Comparison of ENCODE assay signal across 17 cellular contexts in the genomic region with DNA sequence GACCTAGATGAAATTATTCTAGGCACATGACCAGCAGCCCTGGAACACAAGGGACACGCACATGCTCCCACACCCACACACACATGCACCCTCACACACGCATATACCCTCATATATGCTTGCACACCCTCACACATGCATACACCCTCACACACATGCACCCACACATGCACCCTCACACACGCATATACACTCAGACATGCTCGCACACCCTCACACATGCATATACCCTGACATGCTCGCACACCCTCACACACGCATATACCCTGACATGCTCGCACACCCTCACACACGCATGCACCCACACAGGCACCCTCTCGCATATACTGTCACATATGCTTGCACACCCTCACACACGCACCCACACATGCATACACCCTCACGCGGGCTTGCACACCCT.
DNase-seq lines count a peak whose midpoint lies in the region; ATAC-seq, FAIRE-seq and TF ChIP-seq lines count a peak whose summit lies in the region.
"Had no signal": no experiment of that assay in that cellular context is flagged by ENCODE, and none has a peak within 500 bp of the region (broad histone marks: within the 10 kb centered on the region; RNA-seq: fewer than 3 reads in every experiment).

No MANE protein-coding gene starts in this region.

- H3K14ac ChIP-seq in neuronal stem cell (ENCODE audit: low read length): no peak overlapping the region

- no peak for ATAC-seq in GM12878
- ATAC-seq: A549, GM23338, K562 had no signal

- SMC1A ChIA-PET in GM12878 (lab: Charles Lee; ENCODE audit: uncharacterized antibody, unreplicated experiment): no interaction called here

- no peak overlapping the region for H4K91ac ChIP-seq in neuronal stem cell (ENCODE audit: low read depth, low read length, poor library complexity)

- H3K79me2 ChIP-seq in GM12878 (ENCODE audit: control insufficient read depth, insufficient read depth, low read length): no peaks in the 10 kb centered on the region

- no peak overlapping the region for H3K4me2 ChIP-seq in GM12878 (ENCODE audit: control insufficient read depth, insufficient read depth)
- no peak overlapping the region for H3K4me2 ChIP-seq in neuronal stem cell (ENCODE audit: insufficient read depth, low read length, poor library complexity, severe bottlenecking)
- H3K4me2 ChIP-seq: A549, BLaER1, GM23338 had no signal

- H2BK15ac ChIP-seq in neuronal stem cell (ENCODE audit: low read length): no peak overlapping the region

- no peak for TF ChIP-seq EP300 in GM12878 (IDR thresholded peaks at IDR 0.05; ENCODE audit: borderline replicate concordance in 1 of 2, control insufficient read depth in 1 of 2, low read depth in 2 of 2, low read length in 2 of 2)

- FAIRE-seq in GM12891 (lab: Jason Lieb, UNC) (peak; percentile 77), GM12878 (lab: Jason Lieb, UNC) (no peak)
- FAIRE-seq: A549, GM18507, H54, K562 had no signal

- intact Hi-C loops in GM12878 (cut with micrococcal nuclease; ENCODE audit: unreplicated experiment): no loop called here

- H3K27me3 ChIP-seq in GM12878 (replicated peaks in 1 of 2; ENCODE audit: control insufficient read depth in 2 of 2, insufficient read depth in 2 of 2, low read length in 1 of 2) (no peaks in the 10 kb centered on the region; a peak in 1 of 4 replicates), neuronal stem cell (ENCODE audit: control insufficient read depth in 3 of 3, insufficient read depth in 3 of 3, low read depth in 1 of 3, low read length in 3 of 3) (no peaks in the 10 kb centered on the region)
- H3K27me3 ChIP-seq: BLaER1 had no signal

- H3K18ac ChIP-seq in neuronal stem cell (ENCODE audit: low read length): no peak overlapping the region

- no peak overlapping the region for H2BK12ac ChIP-seq in neuronal stem cell (ENCODE audit: low read length)

- H3K27ac ChIP-seq in GM12878 (ENCODE audit: control insufficient read depth, insufficient read depth): no peak overlapping the region
- no peak overlapping the region for H3K27ac ChIP-seq in neuronal stem cell (replicated peaks; ENCODE audit: low read length)
- H3K27ac ChIP-seq: A549, BLaER1 had no signal

- peak overlapping the region; percentile 77 for H3K23ac ChIP-seq in neuronal stem cell (ENCODE audit: low read depth, low read length, poor library complexity)

- no peak overlapping the region for H2AFZ ChIP-seq in GM12878 (ENCODE audit: control insufficient read depth, low read depth, low read length)
- H2AFZ ChIP-seq in neuronal stem cell (ENCODE audit: low read length): no peak overlapping the region
- H2AFZ ChIP-seq: GM23338 had no signal

- TF ChIP-seq RAD21 in GM12878 (IDR thresholded peaks at IDR 0.05; ENCODE audit: insufficient read depth, low read depth, low read length): no peak

- POLR2A ChIA-PET in GM12878 (lab: Charles Lee): no interaction called here

- H2AK5ac ChIP-seq in neuronal stem cell (ENCODE audit: low read depth, low read length): no peak overlapping the region

- H2BK5ac ChIP-seq in neuronal stem cell (ENCODE audit: low read length): no peak overlapping the region

- BruUV-seq in GM12878 (replicated peaks; lab: Mats Ljungman, UMichigan): no TSS peak

- DNase-seq in GM12891 (ENCODE audit: insufficient read length, low spot score) (no peak), GM12878 (ENCODE audit: low read depth, low spot score) (no peak), neuronal stem cell (ENCODE audit: low spot score) (no peak), HT-29 (ENCODE audit: low spot score) (no peak), T1000 (lab: John Stamatoyannopoulos, UW) (no peak), DMS79 (lab: John Stamatoyannopoulos, UW) (no peak)
- DNase-seq: CD4-positive, alpha-beta memory T cell; DND-41; EL; HCEC 1CT; IMR-90 had no signal

- H3K79me1 ChIP-seq in neuronal stem cell (ENCODE audit: low read depth, low read length): peaks cover 10% of the 10 kb centered on the region

- RAD21 ChIA-PET in GM12878 (lab: Charles Lee; ENCODE audit: unreplicated experiment): no interaction called here

- no peak for TF ChIP-seq CTCF in GM12878 (IDR thresholded peaks at IDR 0.05 in 2 of 3, conservative IDR thresholded peaks at IDR 0.05 in 1 of 3; ENCODE audit: control insufficient read depth in 2 of 3, extremely low read depth in 1 of 3, insufficient read depth in 1 of 3, low read depth in 3 of 3, low read length in 3 of 3)

- H3K4me1 ChIP-seq in GM12878 (ENCODE audit: control insufficient read depth, insufficient read depth, low read length): no peaks in the 10 kb centered on the region
- peaks cover 0 to 1% of the 10 kb centered on the region in 2 donors for H3K4me1 ChIP-seq in neuronal stem cell (ENCODE audit: control insufficient read depth in 2 of 2, insufficient read depth in 1 of 2, low read depth in 1 of 2, low read length in 2 of 2)
- H3K4me1 ChIP-seq: A549 had no signal

- H3K9me3 ChIP-seq in GM12878 (replicated peaks; ENCODE audit: control insufficient read depth, insufficient read depth, low read length) (no peaks in the 10 kb centered on the region; the same call in 2 of the 3 replicates), neuronal stem cell (replicated peaks in 1 of 2; ENCODE audit: control insufficient read depth in 2 of 2, insufficient read depth in 1 of 2, low read depth in 1 of 2, low read length in 2 of 2) (peaks cover 0 to 5% of the 10 kb centered on the region in 2 donors)
- H3K9me3 ChIP-seq: A549, BLaER1 had no signal

- no peaks in the 10 kb centered on the region for H4K20me1 ChIP-seq in GM12878 (ENCODE audit: control insufficient read depth, insufficient read depth)

- no peak overlapping the region for H2BK120ac ChIP-seq in neuronal stem cell (ENCODE audit: low read depth, low read length)

- H3K9ac ChIP-seq in GM12878 (ENCODE audit: control insufficient read depth, insufficient read depth, low read length) (no peak overlapping the region), neuronal stem cell (ENCODE audit: low read depth, low read length, poor library complexity) (no peak overlapping the region)
- H3K9ac ChIP-seq: BLaER1 had no signal

- 70% methylated on average over 12 of the region's 12 CpGs for WGBS in GM12878 (ENCODE audit: insufficient coverage, insufficient replicate concordance, low lambda C conversion rate, missing lambda C conversion rate)
- WGBS in neuronal stem cell (ENCODE audit: extremely low coverage in 2 of 2, insufficient read length in 2 of 2, insufficient replicate concordance in 1 of 2), 2 donors: no CpG with 5 or more reads among the region's 12 CpGs

- H4K8ac ChIP-seq in neuronal stem cell (ENCODE audit: low read depth, low read length): peak overlapping the region; percentile 57

- CTCF ChIA-PET in GM12878 (lab: Yijun Ruan, JAX): no interaction called here

- in situ Hi-C loops in GM12878 (cut with MboI): no loop called here

- H3K4me3 ChIP-seq in GM12878 (no peak overlapping the region), neuronal stem cell (ENCODE audit: low read length in 2 of 2) (peak overlapping the region in 1 of 2 donors; percentile 46)
- H3K4me3 ChIP-seq: A549, BLaER1, GM23338, K562 had no signal

- H3K4ac ChIP-seq in neuronal stem cell (ENCODE audit: low read length): no peak overlapping the region

- H3K36me3 ChIP-seq in GM12878 (ENCODE audit: control insufficient read depth in 2 of 2, insufficient read depth in 2 of 2, low read length in 1 of 2) (no peaks in the 10 kb centered on the region; a peak in 1 of 4 replicates), neuronal stem cell (replicated peaks in 1 of 2; ENCODE audit: control insufficient read depth in 2 of 2, insufficient read depth in 2 of 2, low read length in 2 of 2) (peaks cover 3 to 14% of the 10 kb centered on the region in 2 donors)
- H3K36me3 ChIP-seq: BLaER1 had no signal

- TF ChIP-seq POLR2A in GM12891 (IDR thresholded peaks at IDR 0.05; ENCODE audit: low read depth, low read length): no peak
- TF ChIP-seq POLR2A in GM12878 (IDR thresholded peaks at IDR 0.05; ENCODE audit: low read depth, low read length): no peak

TF ChIP-seq in GM12891, 5 proteins besides CTCF, POLR2A, EP300 and RAD21:
- TF ChIP-seq PAX5 (IDR thresholded peaks at IDR 0.05; ENCODE audit: insufficient read depth, low read length, severe bottlenecking): no peak
- TF ChIP-seq POU2F2 (IDR thresholded peaks at IDR 0.05; ENCODE audit: low read depth, low read length): no peak
- no peak for TF ChIP-seq TAF1 (IDR thresholded peaks at IDR 0.05; ENCODE audit: low read depth, low read length)
- TF ChIP-seq POLR2AphosphoS5 (IDR thresholded peaks at IDR 0.05; ENCODE audit: low read depth, low read length): no peak
- TF ChIP-seq SPI1 (IDR thresholded peaks at IDR 0.05; ENCODE audit: low read depth, low read length): no peak
TF ChIP-seq in GM12891: peak in this region for 0.

TF ChIP-seq in GM12878, 131 proteins besides CTCF, POLR2A, EP300 and RAD21 (continues in another document):
- no peak for TF ChIP-seq RELB (IDR thresholded peaks at IDR 0.05; ENCODE audit: low read depth)
